In genomic region chr4:183129125-183129524, GRCh38 we compare ENCODE assay signal across 17 cellular contexts. TPM values are rescaled to one million over a fixed set of nuclear protein-coding genes. Genes with fewer than 3 reads are reported as not detected.
A peak's percentile ranks its signal among the peaks of the same experiment; 100 is the strongest.
DNase-seq lines count a peak whose midpoint lies in the region; ATAC-seq, FAIRE-seq and TF ChIP-seq lines count a peak whose summit lies in the region.
"Had no signal": no experiment of that assay in that cellular context is flagged by ENCODE, and none has a peak within 500 bp of the region (broad histone marks: within the 10 kb centered on the region; RNA-seq: fewer than 3 reads in every experiment).

No MANE protein-coding gene starts in this region.

- H3K27ac Mint-ChIP-seq in activated CD4-positive, alpha-beta T cell treated with anti-CD3 and anti-CD28 coated beads, Interleukin-2, amount 10 ng/mL, durations not matched to agents 24 days and 14 days, result no peak overlapping the region
- no peak overlapping the region for H3K27ac Mint-ChIP-seq in activated CD4-positive, alpha-beta T cell treated with anti-CD3 and anti-CD28 coated beads for 36 hours
- H3K27ac Mint-ChIP-seq in progenitor cell of endocrine pancreas, result peak overlapping the region; percentile 3
- H3K27ac Mint-ChIP-seq: CD14-positive monocyte had no signal

- no peak for TF ChIP-seq EP300 in A549 (IDR thresholded peaks at IDR 0.05)

- no peak for FAIRE-seq in A549 (lab: Jason Lieb, UNC)
- FAIRE-seq: H1 had no signal

- H3K4me2 ChIP-seq in A549, result peak overlapping the region; percentile 71; the same call in 1 of the 3 replicates
- H3K4me2 ChIP-seq: BLaER1 had no signal

- H3K9me3 ChIP-seq in A549, result no peaks in the 10 kb centered on the region
- H3K9me3 ChIP-seq: BLaER1, HAP-1 had no signal

- no peak for ATAC-seq in activated CD4-positive, alpha-beta T cell treated with anti-CD3 and anti-CD28 coated beads for 36 hours
- ATAC-seq in A549 (no peak), GM18517 (IDR thresholded peaks at IDR 0.05; ENCODE audit: unreplicated experiment) (no peak)

- no peak for TF ChIP-seq RAD21 in A549 (conservative IDR thresholded peaks at IDR 0.05 in 1 of 2, IDR thresholded peaks at IDR 0.05 in 1 of 2)

- CTCF ChIA-PET in activated CD4-positive, alpha-beta T cell treated with anti-CD3 and anti-CD28 coated beads for 36 hours (lab: Charles Lee), result interaction anchor here (0.7 kb wide), 1 partner anchor 32 kb away, joined by 3 read pairs; no protein-coding TSS in a partner anchor
- CTCF ChIA-PET in A549 (lab: Yijun Ruan, JAX), result no interaction called here

- POLR2A ChIA-PET in activated CD4-positive, alpha-beta T cell treated with anti-CD3 and anti-CD28 coated beads for 36 hours (lab: Charles Lee), result no interaction called here
- POLR2A ChIA-PET in A549 (lab: Yijun Ruan, JAX), result interaction anchor here (0.7 kb wide), 1 partner anchor 66 kb away, joined by 4 read pairs; no protein-coding TSS in a partner anchor

- H3K9me3 Mint-ChIP-seq in activated CD4-positive, alpha-beta T cell treated with anti-CD3 and anti-CD28 coated beads, Interleukin-2, amount 10 ng/mL, durations not matched to agents 24 days and 14 days, result no peaks in the 10 kb centered on the region
- H3K9me3 Mint-ChIP-seq in activated CD4-positive, alpha-beta T cell treated with anti-CD3 and anti-CD28 coated beads for 36 hours (ENCODE audit: low read depth), result no peaks in the 10 kb centered on the region
- H3K9me3 Mint-ChIP-seq in progenitor cell of endocrine pancreas (ENCODE audit: low read depth), result no peaks in the 10 kb centered on the region

- H3K36me3 Mint-ChIP-seq in activated CD4-positive, alpha-beta T cell treated with anti-CD3 and anti-CD28 coated beads, Interleukin-2, amount 10 ng/mL, durations not matched to agents 24 days and 14 days (ENCODE audit: low read depth), result no peaks in the 10 kb centered on the region
- H3K36me3 Mint-ChIP-seq in activated CD4-positive, alpha-beta T cell treated with anti-CD3 and anti-CD28 coated beads for 36 hours (ENCODE audit: low read depth), result no peaks in the 10 kb centered on the region
- H3K36me3 Mint-ChIP-seq in progenitor cell of endocrine pancreas (ENCODE audit: insufficient read depth), result no peaks in the 10 kb centered on the region
- H3K36me3 Mint-ChIP-seq: CD14-positive monocyte; CD4-positive, alpha-beta memory T cell had no signal

- H3K27me3 Mint-ChIP-seq in activated CD4-positive, alpha-beta T cell treated with anti-CD3 and anti-CD28 coated beads, Interleukin-2, amount 10 ng/mL, durations not matched to agents 24 days and 14 days, result peaks cover 4% of the 10 kb centered on the region
- H3K27me3 Mint-ChIP-seq in activated CD4-positive, alpha-beta T cell treated with anti-CD3 and anti-CD28 coated beads for 36 hours, result peaks cover 2% of the 10 kb centered on the region
- no peaks in the 10 kb centered on the region for H3K27me3 Mint-ChIP-seq in progenitor cell of endocrine pancreas
- H3K27me3 Mint-ChIP-seq: CD4-positive, alpha-beta memory T cell had no signal

- no peak overlapping the region for H3K27ac ChIP-seq in A549
- H3K27ac ChIP-seq: 22Rv1, BLaER1 had no signal

- WGBS in A549 (ENCODE audit: missing lambda C conversion rate), result 85% methylated on average over 3 of the region's 3 CpGs

- TF ChIP-seq CTCF in A549 (IDR thresholded peaks at IDR 0.05) (no peak), progenitor cell of endocrine pancreas (IDR thresholded peaks at IDR 0.05; ENCODE audit: unreplicated experiment) (no peak)

- intact Hi-C loops in activated CD4-positive, alpha-beta T cell treated with anti-CD3 and anti-CD28 coated beads, Interleukin-2, amount 10 ng/mL, durations not matched to agents 24 days and 14 days (cut with micrococcal nuclease), result no loop called here
- intact Hi-C loops in activated CD4-positive, alpha-beta T cell treated with anti-CD3 and anti-CD28 coated beads for 36 hours (cut with DNase I, micrococcal nuclease), result no loop called here

- H3K4me1 ChIP-seq in A549, result peaks cover 42% of the 10 kb centered on the region
- H3K4me1 ChIP-seq: BLaER1 had no signal

- no peak overlapping the region for H3K4me3 ChIP-seq in A549
- H3K4me3 ChIP-seq: BLaER1, HAP-1 had no signal

- no peaks in the 10 kb centered on the region for H3K4me1 Mint-ChIP-seq in activated CD4-positive, alpha-beta T cell treated with anti-CD3 and anti-CD28 coated beads, Interleukin-2, amount 10 ng/mL, durations not matched to agents 24 days and 14 days
- H3K4me1 Mint-ChIP-seq in activated CD4-positive, alpha-beta T cell treated with anti-CD3 and anti-CD28 coated beads for 36 hours, result no peaks in the 10 kb centered on the region
- H3K4me1 Mint-ChIP-seq in progenitor cell of endocrine pancreas (ENCODE audit: low read depth), result peaks cover 8% of the 10 kb centered on the region
- H3K4me1 Mint-ChIP-seq: CD14-positive monocyte; CD4-positive, alpha-beta memory T cell had no signal

- H3K4me3 Mint-ChIP-seq in activated CD4-positive, alpha-beta T cell treated with anti-CD3 and anti-CD28 coated beads, Interleukin-2, amount 10 ng/mL, durations not matched to agents 24 days and 14 days, result no peak overlapping the region
- H3K4me3 Mint-ChIP-seq in activated CD4-positive, alpha-beta T cell treated with anti-CD3 and anti-CD28 coated beads for 36 hours, result no peak overlapping the region
- H3K4me3 Mint-ChIP-seq in progenitor cell of endocrine pancreas (ENCODE audit: low read depth), result no peak overlapping the region
- H3K4me3 Mint-ChIP-seq: CD14-positive monocyte; CD4-positive, alpha-beta memory T cell had no signal

- no peak for TF ChIP-seq POLR2A in A549 (IDR thresholded peaks at IDR 0.05; ENCODE audit: low read length)

- peak; percentile 18 for DNase-seq in activated CD4-positive, alpha-beta T cell treated with anti-CD3 and anti-CD28 coated beads, Interleukin-2, amount 10 ng/mL, durations not matched to agents 24 days and 14 days
- no peak for DNase-seq in activated CD4-positive, alpha-beta T cell treated with anti-CD3 and anti-CD28 coated beads for 36 hours
- no peak for DNase-seq in A549 (ENCODE audit: low read depth in 1 of 2, low spot score in 1 of 2)
- peak; percentile 1 for DNase-seq in SK-N-DZ (ENCODE audit: low spot score)
- no peak for DNase-seq in progenitor cell of endocrine pancreas (ENCODE audit: low spot score, unreplicated experiment)
- no peak for DNase-seq in DMS114 treated with DMSO at 0.1 percent for 48 hours (lab: John Stamatoyannopoulos, UW; ENCODE audit: unreplicated experiment)
- DNase-seq: CD4-positive, alpha-beta memory T cell; DMS79 treated with DMSO at 0.1 percent for 48 hours; GF-D8; IMR-90; KBM-7 had no signal

TF ChIP-seq in A549, 52 proteins besides CTCF, POLR2A, EP300 and RAD21:
- no peak for TF ChIP-seq RNF2 (IDR thresholded peaks at IDR 0.05; ENCODE audit: borderline replicate concordance, low read depth)
- no peak for TF ChIP-seq CEBPB (IDR thresholded peaks at IDR 0.05)
- TF ChIP-seq BCL3 (IDR thresholded peaks at IDR 0.05), result no peak
- TF ChIP-seq GATA3 (IDR thresholded peaks at IDR 0.05; ENCODE audit: borderline replicate concordance), result no peak
- TF ChIP-seq FOSB (CRISPR knock-in tag; IDR thresholded peaks at IDR 0.05), result no peak
- no peak for TF ChIP-seq ESRRA (IDR thresholded peaks at IDR 0.05; ENCODE audit: borderline replicate concordance, low read length)
- TF ChIP-seq CBX2 (IDR thresholded peaks at IDR 0.05; ENCODE audit: borderline replicate concordance, low read depth), result no peak
- TF ChIP-seq CHD2 (IDR thresholded peaks at IDR 0.05; ENCODE audit: low read length, partially characterized antibody), result no peak

RNA-seq across cellular contexts. Expression of gene WWC2, which starts 30.1 kb away (rescaled TPM):
- total RNA-seq in activated CD4-positive, alpha-beta T cell treated with anti-CD3 and anti-CD28 coated beads, Interleukin-2, amount 10 ng/mL, durations not matched to agents 24 days and 14 days, result 0.40 and 0.45 TPM in 2 replicates
- total RNA-seq in activated CD4-positive, alpha-beta T cell treated with anti-CD3 and anti-CD28 coated beads for 36 hours, result 1 to 10 TPM; 3.6 to 4.3 TPM
- polyA plus RNA-seq in A549 (2011; rRNA removed) (22.5 and 26.9 TPM in 2 replicates), A549 (2017; fragmentation: RNase III; extraction: RNeasy Plus Mini Kit Qiagen cat#74134 plus additional on column Dnase treatment) (14.9 to 16.2 TPM (median 15.3 TPM) in 3 replicates)
- polyA plus RNA-seq in A549 (2012; cell fraction: cytosol; rRNA removed), result 9.2 and 9.9 TPM in 2 replicates
- polyA plus RNA-seq in A549 (2012; cell fraction: nucleus; rRNA removed), result 7.1 and 10.2 TPM in 2 replicates
- polyA minus RNA-seq in A549 (2011; rRNA and poly(A)+ RNA removed), result 16.3 and 18.3 TPM in 2 replicates
- polyA plus RNA-seq in SK-N-DZ (2014; cell fraction: cytosol; rRNA removed), result 0.92 and 6.6 TPM in 2 replicates
- 1.5 and 3.1 TPM in 2 replicates for polyA plus RNA-seq in SK-N-DZ (2014; cell fraction: nucleus; rRNA removed)
- total RNA-seq in progenitor cell of endocrine pancreas, result 57.0 and 61.2 TPM in 2 replicates

Comparison
In these comparisons a context has a peak if more than half of its experiments do, and no peak if none do; other contexts are left out.
1. DNase-seq: peak in activated CD4-positive, alpha-beta T cell treated with anti-CD3 and anti-CD28 coated beads, Interleukin-2, amount 10 ng/mL, durations not matched to agents 24 days and 14 days (single experiment) and SK-N-DZ (single experiment); none in activated CD4-positive, alpha-beta T cell treated with anti-CD3 and anti-CD28 coated beads for 36 hours (single experiment), A549 (0 of 2), progenitor cell of endocrine pancreas (single experiment) and DMS114 treated with DMSO at 0.1 percent for 48 hours (single experiment).
2. RNA of gene WWC2, which starts 30.1 kb away (total RNA-seq): 57.0 to 61.2 TPM in progenitor cell of endocrine pancreas; 3.6 to 4.3 TPM in activated CD4-positive, alpha-beta T cell treated with anti-CD3 and anti-CD28 coated beads for 36 hours and 0.40 to 0.45 TPM in activated CD4-positive, alpha-beta T cell treated with anti-CD3 and anti-CD28 coated beads, Interleukin-2, amount 10 ng/mL, durations not matched to agents 24 days and 14 days; every median in the first group is over 10 times any median in the second.